ENCODE assay signal across 9 cellular contexts in the genomic region with DNA sequence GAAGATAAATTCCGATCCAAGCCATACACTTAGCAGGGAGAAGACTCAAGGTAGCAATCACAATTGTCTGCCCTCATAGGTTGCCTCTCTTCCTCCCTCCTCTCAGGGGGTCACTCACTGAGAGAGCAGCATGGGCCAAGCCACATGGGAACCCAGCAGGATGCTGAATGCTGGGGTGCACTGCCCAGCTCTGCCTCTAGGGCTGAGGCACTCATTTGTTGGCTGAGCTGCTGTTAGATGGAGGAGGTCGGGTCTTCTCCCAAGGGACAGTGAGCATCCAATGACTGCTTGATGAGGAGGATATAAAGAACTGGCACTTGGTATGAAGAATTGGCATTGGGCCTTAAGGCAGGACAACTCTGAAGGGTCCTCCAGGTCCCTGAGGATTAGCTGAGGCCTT.
A peak's percentile ranks its signal among the peaks of the same experiment; 100 is the strongest.
DNase-seq lines count a peak whose midpoint lies in the region; TF ChIP-seq lines count a peak whose summit lies in the region.
"Had no signal": no experiment of that assay in that cellular context is flagged by ENCODE, and none has a peak within 500 bp of the region (broad histone marks: within the 10 kb centered on the region; RNA-seq: fewer than 3 reads in every experiment).

No MANE protein-coding gene starts in this region.

- no peak overlapping the region for H3K9ac ChIP-seq in mesendoderm (ENCODE audit: low read length)

- H3K27ac Mint-ChIP-seq in HFFc6, result no peak overlapping the region

- H3K23ac ChIP-seq in mesendoderm (ENCODE audit: low read length), result no peak overlapping the region

- H4K8ac ChIP-seq in mesendoderm (ENCODE audit: low read depth, low read length), result no peak overlapping the region

- no peak overlapping the region for H3K4me2 ChIP-seq in mesendoderm (ENCODE audit: low read length)

- no peak overlapping the region for H3K4ac ChIP-seq in mesendoderm (ENCODE audit: low read depth, low read length)

- H2BK5ac ChIP-seq in mesendoderm (ENCODE audit: low read length), result no peak overlapping the region

- DNase-seq in HFFc6, result no peak
- peak; percentile 50 for DNase-seq in SK-N-DZ (ENCODE audit: low spot score)
- DNase-seq in mesendoderm, result peak; percentile 67
- no peak for DNase-seq in activated CD8-positive, alpha-beta memory T cell treated with anti-CD3 and anti-CD28 coated beads, Interleukin-2, amount 50 U/mL, for 4 hours
- DNase-seq in hippocampal formation (lab: John Stamatoyannopoulos, UW), result no peak
- DNase-seq in central memory CD4-positive, alpha-beta T cell, result no peak
- DNase-seq: NCI-H2107 had no signal

- no peak overlapping the region for H3K56ac ChIP-seq in mesendoderm (ENCODE audit: low read length)

- no peak overlapping the region for H3K18ac ChIP-seq in mesendoderm (ENCODE audit: low read length)

- H3K27me3 ChIP-seq in mesendoderm (ENCODE audit: insufficient read depth, low read length, poor library complexity), result no peaks in the 10 kb centered on the region

- no peaks in the 10 kb centered on the region for H3K36me3 ChIP-seq in mesendoderm (ENCODE audit: control insufficient read depth, insufficient read depth, low read length)
- H3K36me3 ChIP-seq: thoracic aorta had no signal

- H3K27me3 Mint-ChIP-seq in HFFc6 (ENCODE audit: insufficient read depth), result no peaks in the 10 kb centered on the region

- H2AK5ac ChIP-seq in mesendoderm (ENCODE audit: low read length), result no peak overlapping the region

- no peak overlapping the region for H3K27ac ChIP-seq in mesendoderm (ENCODE audit: low read depth, low read length)
- H3K27ac ChIP-seq: thoracic aorta had no signal

- peaks cover 8% of the 10 kb centered on the region for H3K4me1 ChIP-seq in mesendoderm (ENCODE audit: control insufficient read depth, low read depth, low read length)

- no peak overlapping the region for H2BK15ac ChIP-seq in mesendoderm (replicated peaks; ENCODE audit: low read depth)

- H3K4me3 Mint-ChIP-seq in HFFc6, result no peak overlapping the region

- no peaks in the 10 kb centered on the region for H3K79me2 ChIP-seq in mesendoderm (ENCODE audit: control insufficient read depth, insufficient read depth, low read length)

- no peaks in the 10 kb centered on the region for H3K79me1 ChIP-seq in mesendoderm (ENCODE audit: low read length)

- peaks cover 30% of the 10 kb centered on the region for H3K9me3 Mint-ChIP-seq in HFFc6

- no peaks in the 10 kb centered on the region for H3K36me3 Mint-ChIP-seq in HFFc6 (ENCODE audit: low read depth)

- TF ChIP-seq CTCF in GM12873 (IDR thresholded peaks at IDR 0.05; ENCODE audit: insufficient read depth, low read depth, low read length, missing control alignments) (peak; percentile 72), HFFc6 (IDR thresholded peaks at IDR 0.05) (peak; percentile 33)

- H3K4me3 ChIP-seq in mesendoderm (ENCODE audit: low read length), result no peak overlapping the region
- H3K4me3 ChIP-seq: thoracic aorta had no signal

- H3K4me1 Mint-ChIP-seq in HFFc6 (ENCODE audit: low read depth), result no peaks in the 10 kb centered on the region

- no CpG with 5 or more reads among the region's 2 CpGs for WGBS in mesendoderm (ENCODE audit: extremely low coverage, insufficient coverage, low lambda C conversion rate)

- no peak overlapping the region for H2BK120ac ChIP-seq in mesendoderm (ENCODE audit: low read depth, low read length)

- no peak overlapping the region for H4K5ac ChIP-seq in mesendoderm (ENCODE audit: low read length)

Comparison
In these comparisons a context has a peak if more than half of its experiments do, and no peak if none do; other contexts are left out.
1. DNase-seq: peak in SK-N-DZ (single experiment) and mesendoderm (single experiment); none in HFFc6 (single experiment), activated CD8-positive, alpha-beta memory T cell treated with anti-CD3 and anti-CD28 coated beads, Interleukin-2, amount 50 U/mL, for 4 hours (single experiment), hippocampal formation (0 of 2) and central memory CD4-positive, alpha-beta T cell (single experiment).